ENCODE assay signal across 1 cellular context in genomic region chr1:26695417-26696190, GRCh38.
TF ChIP-seq lines count a peak whose summit lies in the region.

TSS of gene ARID1A (plus strand) at chr1:26696015. CDS start at chr1:26696404, 389 bp downstream.

TF ChIP-seq in HepG2, 621 proteins besides CTCF, POLR2A, EP300 and RAD21 (continued from another document and continues in another):
- peak; percentile 49 for TF ChIP-seq RERE (CRISPR knock-in tag; IDR thresholded peaks at IDR 0.05; ENCODE audit: low read depth)
- peak; percentile 79 for TF ChIP-seq ZMYM4 (CRISPR knock-in tag; IDR thresholded peaks at IDR 0.05)
- TF ChIP-seq ZBTB49 (CRISPR knock-in tag; IDR thresholded peaks at IDR 0.05; ENCODE audit: borderline replicate concordance): peak; percentile 89; the same call in 1 of the 2 replicates
- peak; percentile 53; the same call in 1 of the 2 replicates for TF ChIP-seq ZNF740 (CRISPR knock-in tag; IDR thresholded peaks at IDR 0.05)
- peak; percentile 91 for TF ChIP-seq ARHGAP35 (CRISPR knock-in tag; IDR thresholded peaks at IDR 0.05; ENCODE audit: borderline replicate concordance)
- TF ChIP-seq TEAD3 (CRISPR knock-in tag; optimal IDR thresholded peaks at IDR 0.05; ENCODE audit: borderline replicate concordance): peak; percentile 75
- TF ChIP-seq HOXA9 (CRISPR knock-in tag; IDR thresholded peaks at IDR 0.05; ENCODE audit: borderline replicate concordance): no peak
- peak; percentile 11; the same call in 1 of the 2 replicates for TF ChIP-seq CREM (IDR thresholded peaks at IDR 0.05)
- TF ChIP-seq CREM (CRISPR knock-in tag; IDR thresholded peaks at IDR 0.05): no peak
- peak; percentile 98 for TF ChIP-seq IRX3 (CRISPR knock-in tag; IDR thresholded peaks at IDR 0.05; ENCODE audit: borderline replicate concordance, low read depth)
- peak; percentile 73; the same call in 1 of the 2 replicates for TF ChIP-seq CHD2 (IDR thresholded peaks at IDR 0.05; ENCODE audit: low read depth, low read length)
- TF ChIP-seq SP5 (CRISPR knock-in tag; IDR thresholded peaks at IDR 0.05; ENCODE audit: borderline replicate concordance, low read depth): peak; percentile 44; the same call in 1 of the 2 replicates
- TF ChIP-seq MATR3 (CRISPR knock-in tag; IDR thresholded peaks at IDR 0.05): no peak
- TF ChIP-seq PRDM4 (CRISPR knock-in tag; IDR thresholded peaks at IDR 0.05; ENCODE audit: borderline replicate concordance): peak; percentile 59; the same call in 1 of the 2 replicates
- no peak for TF ChIP-seq ZNF546 (CRISPR knock-in tag; conservative IDR thresholded peaks at IDR 0.05)
- peak; percentile 81; the same call in 1 of the 2 replicates for TF ChIP-seq AHR (CRISPR knock-in tag; IDR thresholded peaks at IDR 0.05)
- no peak for TF ChIP-seq ZNF839 (CRISPR knock-in tag; IDR thresholded peaks at IDR 0.05; ENCODE audit: borderline replicate concordance)
- peak; percentile 75; the same call in 1 of the 2 replicates for TF ChIP-seq SIN3A (IDR thresholded peaks at IDR 0.05; ENCODE audit: borderline replicate concordance, low read depth, low read length)
- no peak for TF ChIP-seq CSRNP2 (CRISPR knock-in tag; conservative IDR thresholded peaks at IDR 0.05; ENCODE audit: low read depth)
- peak; percentile 96 for TF ChIP-seq ZNF253 (CRISPR knock-in tag; IDR thresholded peaks at IDR 0.05; ENCODE audit: borderline replicate concordance)
- TF ChIP-seq ZNF550 (CRISPR knock-in tag; IDR thresholded peaks at IDR 0.05; ENCODE audit: borderline replicate concordance): 0 out of 2 replicates have a peak, but pooled peaks have one; percentile 21
- no peak for TF ChIP-seq ZNF570 (CRISPR knock-in tag; IDR thresholded peaks at IDR 0.05; ENCODE audit: borderline replicate concordance)
- TF ChIP-seq PAWR (CRISPR knock-in tag; IDR thresholded peaks at IDR 0.05; ENCODE audit: borderline replicate concordance): no peak
- TF ChIP-seq ZNF605 (CRISPR knock-in tag; IDR thresholded peaks at IDR 0.05): no peak
- peak; percentile 79; the same call in 1 of the 2 replicates for TF ChIP-seq FOXO4 (CRISPR knock-in tag; conservative IDR thresholded peaks at IDR 0.05)
- TF ChIP-seq SUZ12 (IDR thresholded peaks at IDR 0.05; ENCODE audit: low read depth, low read length): no peak
- TF ChIP-seq ZNF850 (CRISPR knock-in tag; conservative IDR thresholded peaks at IDR 0.05): peak; percentile 60; the same call in 1 of the 2 replicates
- peak; percentile 27; the same call in 1 of the 2 replicates for TF ChIP-seq FOXJ3 (CRISPR knock-in tag; IDR thresholded peaks at IDR 0.05; ENCODE audit: borderline replicate concordance)
- 0 out of 2 replicates have a peak, but pooled peaks have one; percentile 49 for TF ChIP-seq ZNF138 (CRISPR knock-in tag; IDR thresholded peaks at IDR 0.05; ENCODE audit: low read depth)
- peak; percentile 83 for TF ChIP-seq ZNF609 (CRISPR knock-in tag; IDR thresholded peaks at IDR 0.05; ENCODE audit: borderline replicate concordance)
- TF ChIP-seq ZNF512B (CRISPR knock-in tag; IDR thresholded peaks at IDR 0.05; ENCODE audit: borderline replicate concordance): no peak; the same call in 1 of the 2 replicates
